In genomic region chr2:43426305-43427031, GRCh38 we compare ENCODE assay signal across 9 cellular contexts.
A peak's percentile ranks its signal among the peaks of the same experiment; 100 is the strongest.
DNase-seq lines count a peak whose midpoint lies in the region; ATAC-seq lines count a peak whose summit lies in the region.
"Had no signal": no experiment of that assay in that cellular context is flagged by ENCODE, and none has a peak within 500 bp of the region (broad histone marks: within the 10 kb centered on the region; RNA-seq: fewer than 3 reads in every experiment).

No MANE protein-coding gene starts in this region.

- peak; percentile 38 for DNase-seq in NCI-H446 treated with DMSO at 0.1 percent for 48 hours (lab: John Stamatoyannopoulos, UW)
- peak; percentile 20 to 59 for DNase-seq in activated CD8-positive, alpha-beta memory T cell treated with anti-CD3 and anti-CD28 coated beads for 4 hours (ENCODE audit: low read depth in 2 of 2)
- peak; percentile 99 for DNase-seq in epithelial cell of prostate (ENCODE audit: low read depth, low spot score)
- no peak for DNase-seq in natural killer cell treated with Interleukin-12 subunit alpha and Interleukin-12 subunit beta and Interleukin-15 and Interleukin-18, amount 100 ng/mL, for 72 hours (ENCODE audit: low spot score)
- peak; percentile 94 for DNase-seq in stromal cell of bone marrow (ENCODE audit: low read depth)
- no peak for DNase-seq in cerebellar cortex (ENCODE audit: low spot score)

- peaks cover 27 to 36% of the 10 kb centered on the region in 2 donors for H3K4me1 Mint-ChIP-seq in natural killer cell treated with Interleukin-12 subunit alpha and Interleukin-12 subunit beta and Interleukin-15 and Interleukin-18, amount 100 ng/mL, for 72 hours (ENCODE audit: low read depth in 2 of 2)

- H3K27me3 Mint-ChIP-seq in natural killer cell treated with Interleukin-12 subunit alpha and Interleukin-12 subunit beta and Interleukin-15 and Interleukin-18, amount 100 ng/mL, for 72 hours: no peaks in the 10 kb centered on the region

- ATAC-seq in GM18499 (IDR thresholded peaks at IDR 0.05; ENCODE audit: insufficient read depth, unreplicated experiment): peak; percentile 81
- ATAC-seq in HG02870 (IDR thresholded peaks at IDR 0.05; ENCODE audit: unreplicated experiment): peak; percentile 84
- peak; percentile 88 to 93 for ATAC-seq in natural killer cell treated with Interleukin-12 subunit alpha and Interleukin-12 subunit beta and Interleukin-15 and Interleukin-18, amount 100 ng/mL, for 72 hours

- H3K27ac Mint-ChIP-seq in natural killer cell treated with Interleukin-12 subunit alpha and Interleukin-12 subunit beta and Interleukin-15 and Interleukin-18, amount 100 ng/mL, for 72 hours: peak overlapping the region; percentile 85

- peak overlapping the region; percentile 70 for H3K4me3 Mint-ChIP-seq in natural killer cell treated with Interleukin-12 subunit alpha and Interleukin-12 subunit beta and Interleukin-15 and Interleukin-18, amount 100 ng/mL, for 72 hours

- H3K9me3 Mint-ChIP-seq in natural killer cell treated with Interleukin-12 subunit alpha and Interleukin-12 subunit beta and Interleukin-15 and Interleukin-18, amount 100 ng/mL, for 72 hours: no peaks in the 10 kb centered on the region

- peak overlapping the region; percentile 92 for H3K27ac ChIP-seq in epithelial cell of prostate
- H3K27ac ChIP-seq: neutrophil had no signal

- H3K36me3 Mint-ChIP-seq in natural killer cell treated with Interleukin-12 subunit alpha and Interleukin-12 subunit beta and Interleukin-15 and Interleukin-18, amount 100 ng/mL, for 72 hours: peaks cover 4% of the 10 kb centered on the region

Comparison
In these comparisons a context has a peak if more than half of its experiments do, and no peak if none do; other contexts are left out.
1. DNase-seq: peak in NCI-H446 treated with DMSO at 0.1 percent for 48 hours (single experiment), activated CD8-positive, alpha-beta memory T cell treated with anti-CD3 and anti-CD28 coated beads for 4 hours (2 of 2), epithelial cell of prostate (single experiment) and stromal cell of bone marrow (single experiment); none in natural killer cell treated with Interleukin-12 subunit alpha and Interleukin-12 subunit beta and Interleukin-15 and Interleukin-18, amount 100 ng/mL, for 72 hours (single experiment) and cerebellar cortex (single experiment).
2. Peak in every context shown above with its lines, with median percentiles within 50 percentile points of each other: ATAC-seq.